1 cellular context compared by ENCODE assay signal in genomic region chr3:194682189-194682588, GRCh38.
TF ChIP-seq lines count a peak whose summit lies in the region.

No MANE protein-coding gene starts in this region.

TF ChIP-seq in WTC11, 78 proteins besides CTCF, POLR2A, EP300 and RAD21 (continued from another document):
- TF ChIP-seq MAX (CRISPR knock-in tag; IDR thresholded peaks at IDR 0.05), result no peak
- no peak for TF ChIP-seq ZNF396 (CRISPR knock-in tag; IDR thresholded peaks at IDR 0.05; ENCODE audit: borderline replicate concordance)
- no peak for TF ChIP-seq GTF2I (CRISPR knock-in tag; conservative IDR thresholded peaks at IDR 0.05)
- TF ChIP-seq OVOL2 (CRISPR knock-in tag; IDR thresholded peaks at IDR 0.05; ENCODE audit: borderline replicate concordance), result no peak
- TF ChIP-seq ATF3 (CRISPR knock-in tag; conservative IDR thresholded peaks at IDR 0.05), result no peak
- TF ChIP-seq FOXP1 (CRISPR knock-in tag; IDR thresholded peaks at IDR 0.05; ENCODE audit: borderline replicate concordance), result no peak
- TF ChIP-seq ZNF232 (CRISPR knock-in tag; IDR thresholded peaks at IDR 0.05), result no peak
